8 cellular contexts compared by ENCODE assay signal in genomic region chr17:40190197-40191021, GRCh38. TPM values are rescaled to one million over a fixed set of nuclear protein-coding genes. Genes with fewer than 3 reads are reported as not detected.
DNase-seq lines count a peak whose midpoint lies in the region; ATAC-seq and TF ChIP-seq lines count a peak whose summit lies in the region.

No MANE protein-coding gene starts in this region.

- intact Hi-C loops in left colon (cut with DNase I, micrococcal nuclease), result loop anchor here in 1 of 2 donors (10.0 kb wide), 1 partner anchor 164 kb away; no protein-coding TSS in a partner anchor

- TF ChIP-seq CTCF in GM12873 (IDR thresholded peaks at IDR 0.05; ENCODE audit: insufficient read depth, low read depth, low read length, missing control alignments), result peak; percentile 66
- TF ChIP-seq CTCF in astrocyte of the cerebellum (IDR thresholded peaks at IDR 0.05; ENCODE audit: low read depth, low read length, missing control alignments), result peak; percentile 54

- peak; percentile 69 for DNase-seq in NCI-H748 (lab: John Stamatoyannopoulos, UW; ENCODE audit: unreplicated experiment)
- no peak for DNase-seq in astrocyte of the cerebellum (ENCODE audit: low read depth)
- no peak for DNase-seq in memory B cell (ENCODE audit: low spot score in 2 of 2)
- DNase-seq in left colon, result no peak
- no peak for DNase-seq in SIG-M5 treated with dmso at 0.1 percent for 504 hours (lab: John Stamatoyannopoulos, UW; ENCODE audit: unreplicated experiment)

- peaks cover 7% of the 10 kb centered on the region for H3K4me1 Mint-ChIP-seq in memory B cell

- peaks cover 2% of the 10 kb centered on the region for H3K27me3 Mint-ChIP-seq in memory B cell

- no peak overlapping the region for H3K4me3 ChIP-seq in astrocyte of the cerebellum (ENCODE audit: low read depth, low read length)

- in situ Hi-C loops in astrocyte of the cerebellum (cut with HindIII; ENCODE audit: low sequenced_read_pairs), result loop anchor here (5.0 kb wide), 2 partner anchors 88 to 107 kb away; partner anchors contain the start of gene NR1D1

- no peaks in the 10 kb centered on the region for H3K9me3 Mint-ChIP-seq in memory B cell

- no peak overlapping the region for H3K27ac Mint-ChIP-seq in memory B cell

- peak overlapping the region; percentile 73 for H3K4me3 Mint-ChIP-seq in memory B cell

- peaks cover 1% of the 10 kb centered on the region for H3K36me3 Mint-ChIP-seq in memory B cell

- ATAC-seq in memory B cell (ENCODE audit: low read depth), result peak; percentile 59
- ATAC-seq in left colon, result no peak
- no peak for ATAC-seq in HG03159 (IDR thresholded peaks at IDR 0.05; ENCODE audit: unreplicated experiment)
- no peak for ATAC-seq in GM18861 (IDR thresholded peaks at IDR 0.05; ENCODE audit: unreplicated experiment)

RNA-seq across cellular contexts. Expression of gene RAPGEFL1, which starts 13.1 kb away (rescaled TPM):
- 100 to 1,000 TPM; 149 to 194 TPM for total RNA-seq in left colon

RNA-seq across cellular contexts. Expression of gene WIPF2, which starts 28.7 kb away (rescaled TPM):
- total RNA-seq in left colon, result 10 to 100 TPM; 43.6 to 53.6 TPM

RNA-seq across cellular contexts. Expression of gene CASC3, which starts 50.1 kb away (rescaled TPM):
- total RNA-seq in left colon, result 10 to 100 TPM; 56.2 to 58.9 TPM
